Comparison of ENCODE assay signal across 30 cellular contexts in the genomic region with DNA sequence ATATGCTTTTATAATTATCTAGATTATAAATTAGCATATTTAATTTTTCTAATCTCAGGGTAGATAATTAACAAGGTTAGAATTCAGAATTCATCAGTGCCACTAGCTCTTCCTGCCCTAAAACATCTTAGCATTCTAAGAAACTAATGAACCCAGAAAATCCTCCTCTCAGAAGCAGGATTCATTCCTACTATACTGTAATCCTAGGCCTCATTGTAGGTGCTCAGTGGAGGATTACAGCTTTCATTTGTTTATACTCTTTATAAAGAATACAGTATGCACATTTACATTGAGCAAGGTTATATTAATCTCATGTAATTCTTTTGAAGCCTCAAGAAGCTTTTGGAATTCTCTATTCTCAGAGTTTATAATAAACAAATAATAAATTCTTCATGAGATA. TPM values are rescaled to one million over a fixed set of nuclear protein-coding genes. Genes with fewer than 3 reads are reported as not detected.
"Had no signal": no experiment of that assay in that cellular context is flagged by ENCODE, and none has a peak within 500 bp of the region (broad histone marks: within the 10 kb centered on the region; RNA-seq: fewer than 3 reads in every experiment).

No MANE protein-coding gene starts in this region.

- H3K9me3 ChIP-seq: ascending aorta, body of pancreas, SJCRH30, SK-N-SH had no signal

- H3K27ac ChIP-seq: ascending aorta, body of pancreas, SJCRH30, VCaP had no signal

- H3K4me3 Mint-ChIP-seq: activated CD4-positive, alpha-beta memory T cell treated with anti-CD3 and anti-CD28 coated beads for 36 hours; activated CD4-positive, alpha-beta T cell treated with anti-CD3 and anti-CD28 coated beads, Interleukin-2, amount 10 ng/mL, durations not matched to agents 7 days and 5 days; activated naive CD8-positive, alpha-beta T cell treated with anti-CD3 and anti-CD28 coated beads, Interleukin-2, amount 50 U/mL, for 24 hours; activated T-cell treated with anti-CD3 and anti-CD28 coated beads, Interleukin-2, amount 50 U/mL, for 4 hours had no signal

- H3K27me3 ChIP-seq: ascending aorta, body of pancreas, SJCRH30 had no signal

- H3K9me3 Mint-ChIP-seq: activated CD4-positive, alpha-beta memory T cell treated with anti-CD3 and anti-CD28 coated beads for 36 hours; activated CD4-positive, alpha-beta T cell treated with anti-CD3 and anti-CD28 coated beads, Interleukin-2, amount 10 ng/mL, durations not matched to agents 7 days and 5 days; activated naive CD4-positive, alpha-beta T cell treated with anti-CD3 and anti-CD28 coated beads, Interleukin-2, amount 50 U/mL, for 72 hours; activated naive CD8-positive, alpha-beta T cell treated with anti-CD3 and anti-CD28 coated beads, Interleukin-2, amount 50 U/mL, for 24 hours; activated T-cell treated with anti-CD3 and anti-CD28 coated beads, Interleukin-2, amount 50 U/mL, for 4 hours had no signal

- H3K4me3 ChIP-seq: ascending aorta, body of pancreas, SJCRH30 had no signal

- H3K4me1 Mint-ChIP-seq: activated naive CD8-positive, alpha-beta T cell treated with anti-CD3 and anti-CD28 coated beads, Interleukin-2, amount 50 U/mL, for 24 hours had no signal

- H3K4me2 ChIP-seq: SK-N-SH had no signal

- DNase-seq: activated CD4-positive, alpha-beta memory T cell treated with anti-CD3 and anti-CD28 coated beads for 36 hours; activated CD4-positive, alpha-beta T cell treated with anti-CD3 and anti-CD28 coated beads, Interleukin-2, amount 10 ng/mL, durations not matched to agents 7 days and 5 days; activated CD4-positive, CD25-positive, alpha-beta regulatory T cell; activated CD8-positive, alpha-beta memory T cell treated with anti-CD3 and anti-CD28 coated beads for 24 hours; activated effector memory CD4-positive, alpha-beta T cell treated with anti-CD3 and anti-CD28 coated beads, Interleukin-2, amount 50 U/mL, for 16 hours; activated naive CD4-positive, alpha-beta T cell treated with Interleukin-2 at 50 U/mL for 16 hours; activated naive CD8-positive, alpha-beta T cell treated with anti-CD3 and anti-CD28 coated beads, Interleukin-2, amount 50 U/mL, for 24 hours; activated T-cell treated with anti-CD3 and anti-CD28 coated beads, Interleukin-2, amount 50 U/mL, for 4 hours; amniotic stem cell; body of pancreas; Kasumi-1; KBM-7; NCI-H1048; NCI-H2029; NCI-H2107; NCI-H2171 treated with DMSO at 0.1 percent for 48 hours; NCI-H226; NCI-H526; NCI-H774; NK-92 treated with Interleukin-12 subunit alpha and Interleukin-12 subunit beta, amount 100 ng/mL, for 24 hours; OCI-M1; Right ventricle myocardium superior; RPMI8226; SJCRH30; SK-N-SH; T-helper 1 cell had no signal

- H3K27ac Mint-ChIP-seq: activated CD4-positive, alpha-beta memory T cell treated with anti-CD3 and anti-CD28 coated beads for 36 hours; activated CD4-positive, alpha-beta T cell treated with anti-CD3 and anti-CD28 coated beads, Interleukin-2, amount 10 ng/mL, durations not matched to agents 7 days and 5 days; activated naive CD4-positive, alpha-beta T cell treated with anti-CD3 and anti-CD28 coated beads, Interleukin-2, amount 50 U/mL, for 72 hours; activated naive CD8-positive, alpha-beta T cell treated with anti-CD3 and anti-CD28 coated beads, Interleukin-2, amount 50 U/mL, for 24 hours had no signal

- H3K4me1 ChIP-seq: body of pancreas, SJCRH30 had no signal

- H3K27me3 Mint-ChIP-seq: activated CD4-positive, alpha-beta memory T cell treated with anti-CD3 and anti-CD28 coated beads for 36 hours; activated CD4-positive, alpha-beta T cell treated with anti-CD3 and anti-CD28 coated beads, Interleukin-2, amount 10 ng/mL, durations not matched to agents 7 days and 5 days; activated naive CD8-positive, alpha-beta T cell treated with anti-CD3 and anti-CD28 coated beads, Interleukin-2, amount 50 U/mL, for 24 hours had no signal

RNA-seq across cellular contexts. Expression of a gene that starts 41.7 kb away (rescaled TPM):
- total RNA-seq: activated CD4-positive, alpha-beta memory T cell treated with anti-CD3 and anti-CD28 coated beads for 36 hours; activated T-cell treated with anti-CD3 and anti-CD28 coated beads, Interleukin-2, amount 50 U/mL, for 4 hours; SJCRH30; T-helper 2 cell treated with Interferon-gamma antibody and Interleukin-4, amounts not matched to agents 100 ng/mL and 5 ng/mL, for 36 hours had no signal
